ENCODE assay signal across 30 cellular contexts in genomic region chr11:12063251-12063650, GRCh38. TPM values are rescaled to one million over a fixed set of nuclear protein-coding genes. Genes with fewer than 3 reads are reported as not detected.
"Had no signal": no experiment of that assay in that cellular context is flagged by ENCODE, and none has a peak within 500 bp of the region (broad histone marks: within the 10 kb centered on the region; RNA-seq: fewer than 3 reads in every experiment).

No MANE protein-coding gene starts in this region.

- DNase-seq: activated CD4-positive, alpha-beta memory T cell treated with anti-CD3 and anti-CD28 coated beads, Interleukin-2, amount 10 ng/mL, durations not matched to agents 7 days and 5 days; activated CD4-positive, alpha-beta T cell treated with anti-CD3 and anti-CD28 coated beads for 1 hour; activated CD4-positive, alpha-beta T cell treated with anti-CD3 and anti-CD28 coated beads for 4 hours; activated CD4-positive, alpha-beta T cell treated with anti-CD3 and anti-CD28 coated beads, Interleukin-2, amount 10 ng/mL, durations not matched to agents 7 days and 5 days; activated CD4-positive, alpha-beta T cell treated with anti-CD3 and anti-CD28 coated beads, Interleukin-2, amount 50 U/mL, for 4 hours; activated CD4-positive, CD25-positive, alpha-beta regulatory T cell; activated CD8-positive, alpha-beta memory T cell treated with anti-CD3 and anti-CD28 coated beads, Interleukin-2, amount 50 U/mL, for 48 hours; activated gamma-delta T cell; activated naive CD4-positive, alpha-beta T cell; activated naive CD4-positive, alpha-beta T cell treated with anti-CD3 and anti-CD28 coated beads, Interleukin-2, amount 10 ng/mL, durations not matched to agents 7 days and 5 days; activated naive CD8-positive, alpha-beta T cell treated with anti-CD3 and anti-CD28 coated beads, Interleukin-2, amount 10 ng/mL, durations not matched to agents 7 days and 5 days; activated T-cell treated with anti-CD3 and anti-CD28 coated beads for 4 hours; activated T-cell treated with anti-CD3 and anti-CD28 coated beads, Interleukin-2, amount 50 U/mL, for 24 hours; activated T-cell treated with anti-CD3 and anti-CD28 coated beads, Interleukin-2, amount 50 U/mL, for 72 hours; central memory CD4-positive, alpha-beta T cell; cerebellar nuclear complex; dorsolateral prefrontal cortex; effector memory CD4-positive, alpha-beta T cell; esophagus squamous epithelium; glutamatergic neuron; heart left ventricle; T-cell; T-helper 9 cell had no signal

- H3K9me3 ChIP-seq: ascending aorta, breast epithelium, esophagus squamous epithelium had no signal

- H3K4me1 ChIP-seq: breast epithelium had no signal

- H3K27me3 ChIP-seq: ascending aorta, breast epithelium, cardiac muscle cell, dorsolateral prefrontal cortex, esophagus squamous epithelium, heart left ventricle had no signal

- H3K36me3 ChIP-seq: ascending aorta, breast epithelium, cardiac muscle cell, esophagus squamous epithelium, heart left ventricle had no signal

- FAIRE-seq: frontal cortex had no signal

- ATAC-seq: activated naive CD4-positive, alpha-beta T cell treated with anti-CD3 and anti-CD28 coated beads, Interleukin-2, amount 50 U/mL, for 72 hours; activated T-cell treated with anti-CD3 and anti-CD28 coated beads, Interleukin-2, amount 50 U/mL, for 72 hours; heart left ventricle; T-cell had no signal

- H3K4me3 ChIP-seq: ascending aorta, breast epithelium, cardiac muscle cell, coronary artery, dorsolateral prefrontal cortex, esophagus squamous epithelium, heart left ventricle had no signal

- H3K27ac ChIP-seq: ascending aorta, breast epithelium, cardiac muscle cell, coronary artery, esophagus squamous epithelium, heart left ventricle had no signal

RNA-seq across cellular contexts. Expression of gene DKK3, which starts 54.8 kb away (rescaled TPM):
- total RNA-seq: activated CD4-positive, alpha-beta memory T cell treated with anti-CD3 and anti-CD28 coated beads, Interleukin-2, amount 10 ng/mL, durations not matched to agents 7 days and 5 days; activated CD4-positive, alpha-beta T cell treated with anti-CD3 and anti-CD28 coated beads, Interleukin-2, amount 10 ng/mL, durations not matched to agents 7 days and 5 days; activated naive CD4-positive, alpha-beta T cell treated with anti-CD3 and anti-CD28 coated beads, Interleukin-2, amount 50 U/mL, for 72 hours; T-helper 2 cell treated with Interferon-gamma antibody and Interleukin-4, amounts not matched to agents 100 ng/mL and 5 ng/mL, for 36 hours had no signal
